10 cellular contexts compared by ENCODE assay signal in genomic region chr6:45504947-45505346, GRCh38.
DNase-seq lines count a peak whose midpoint lies in the region; ATAC-seq, FAIRE-seq and TF ChIP-seq lines count a peak whose summit lies in the region.
"Had no signal": no experiment of that assay in that cellular context is flagged by ENCODE, and none has a peak within 500 bp of the region (broad histone marks: within the 10 kb centered on the region; RNA-seq: fewer than 3 reads in every experiment).

No MANE protein-coding gene starts in this region.

- DNase-seq in ELR (ENCODE audit: low read depth): peak; percentile 84
- peak; percentile 27 for DNase-seq in NCI-H774 (lab: John Stamatoyannopoulos, UW)
- DNase-seq in fibroblast of gingiva (ENCODE audit: low read depth): peak; percentile 60
- no peak for DNase-seq in progenitor cell of endocrine pancreas (ENCODE audit: low spot score, unreplicated experiment)
- DNase-seq in D721Med (ENCODE audit: insufficient read length, low spot score): no peak
- DNase-seq in small intestine: no peak
- no peak for DNase-seq in effector memory CD8-positive, alpha-beta T cell
- DNase-seq: activated CD4-positive, alpha-beta T cell treated with anti-CD3 and anti-CD28 coated beads for 4 hours; stimulated activated CD4-positive, alpha-beta T cell treated with anti-CD3 and anti-CD28 coated beads, Interleukin-4, amount 100 ng/mL, for 1 hour had no signal

- H3K27me3 Mint-ChIP-seq in progenitor cell of endocrine pancreas: no peaks in the 10 kb centered on the region
- no peaks in the 10 kb centered on the region for H3K27me3 Mint-ChIP-seq in effector memory CD8-positive, alpha-beta T cell

- no peaks in the 10 kb centered on the region for H3K27me3 ChIP-seq in small intestine (ENCODE audit: control insufficient read depth in 2 of 2, insufficient read depth in 2 of 2, low read length in 2 of 2)

- H3K4me3 ChIP-seq in small intestine (ENCODE audit: low read depth in 1 of 2, low read length in 2 of 2): no peak overlapping the region

- no peaks in the 10 kb centered on the region for H3K36me3 ChIP-seq in small intestine (ENCODE audit: control insufficient read depth in 2 of 2, insufficient read depth in 2 of 2, low read length in 2 of 2)

- no peak overlapping the region for H3K27ac ChIP-seq in small intestine (ENCODE audit: low read depth in 1 of 2, low read length in 1 of 2)

- peaks cover 17% of the 10 kb centered on the region for H3K4me1 Mint-ChIP-seq in progenitor cell of endocrine pancreas (ENCODE audit: low read depth)
- peaks cover 0 to 30% of the 10 kb centered on the region in 2 donors for H3K4me1 Mint-ChIP-seq in effector memory CD8-positive, alpha-beta T cell (ENCODE audit: low read depth in 2 of 2)

- no peak for ATAC-seq in GM18858 (IDR thresholded peaks at IDR 0.05; ENCODE audit: unreplicated experiment)
- ATAC-seq in effector memory CD8-positive, alpha-beta T cell (replicated peaks): no peak

- TF ChIP-seq CTCF in progenitor cell of endocrine pancreas (IDR thresholded peaks at IDR 0.05; ENCODE audit: unreplicated experiment) (no peak), D721Med (IDR thresholded peaks at IDR 0.05; ENCODE audit: insufficient read depth, missing control alignments) (no peak)

- H3K4me3 Mint-ChIP-seq in progenitor cell of endocrine pancreas (ENCODE audit: low read depth): no peak overlapping the region
- H3K4me3 Mint-ChIP-seq in effector memory CD8-positive, alpha-beta T cell: no peak overlapping the region

- no peaks in the 10 kb centered on the region for H3K36me3 Mint-ChIP-seq in progenitor cell of endocrine pancreas (ENCODE audit: insufficient read depth)
- H3K36me3 Mint-ChIP-seq in effector memory CD8-positive, alpha-beta T cell (ENCODE audit: insufficient read depth): peaks cover 17% of the 10 kb centered on the region

- H3K27ac Mint-ChIP-seq in progenitor cell of endocrine pancreas: peak overlapping the region; percentile 86
- H3K27ac Mint-ChIP-seq in effector memory CD8-positive, alpha-beta T cell: peak overlapping the region in 1 of 2 donors; percentile 65

- no peaks in the 10 kb centered on the region for H3K9me3 Mint-ChIP-seq in progenitor cell of endocrine pancreas (ENCODE audit: low read depth)
- no peaks in the 10 kb centered on the region for H3K9me3 Mint-ChIP-seq in effector memory CD8-positive, alpha-beta T cell

- FAIRE-seq in D721Med (lab: Jason Lieb, UNC) (no peak), small intestine (lab: Jason Lieb, UNC) (no peak)

- no peaks in the 10 kb centered on the region for H3K9me3 ChIP-seq in small intestine (ENCODE audit: control insufficient read depth, low read depth)

- 62 to 67% (median 66%) methylated on average over 5 of the region's 5 CpGs for WGBS in small intestine, 3 donors

- no peaks in the 10 kb centered on the region for H3K4me1 ChIP-seq in small intestine (ENCODE audit: control insufficient read depth in 2 of 2, insufficient read depth in 1 of 2, low read depth in 1 of 2, low read length in 1 of 2)

Comparison
In these comparisons a context has a peak if more than half of its experiments do, and no peak if none do; other contexts are left out.
1. DNase-seq: peak in ELR (single experiment), NCI-H774 (single experiment) and fibroblast of gingiva (single experiment); none in progenitor cell of endocrine pancreas (single experiment), D721Med (single experiment), small intestine (single experiment) and effector memory CD8-positive, alpha-beta T cell (0 of 3).